9 cellular contexts compared by ENCODE assay signal in the genomic region with DNA sequence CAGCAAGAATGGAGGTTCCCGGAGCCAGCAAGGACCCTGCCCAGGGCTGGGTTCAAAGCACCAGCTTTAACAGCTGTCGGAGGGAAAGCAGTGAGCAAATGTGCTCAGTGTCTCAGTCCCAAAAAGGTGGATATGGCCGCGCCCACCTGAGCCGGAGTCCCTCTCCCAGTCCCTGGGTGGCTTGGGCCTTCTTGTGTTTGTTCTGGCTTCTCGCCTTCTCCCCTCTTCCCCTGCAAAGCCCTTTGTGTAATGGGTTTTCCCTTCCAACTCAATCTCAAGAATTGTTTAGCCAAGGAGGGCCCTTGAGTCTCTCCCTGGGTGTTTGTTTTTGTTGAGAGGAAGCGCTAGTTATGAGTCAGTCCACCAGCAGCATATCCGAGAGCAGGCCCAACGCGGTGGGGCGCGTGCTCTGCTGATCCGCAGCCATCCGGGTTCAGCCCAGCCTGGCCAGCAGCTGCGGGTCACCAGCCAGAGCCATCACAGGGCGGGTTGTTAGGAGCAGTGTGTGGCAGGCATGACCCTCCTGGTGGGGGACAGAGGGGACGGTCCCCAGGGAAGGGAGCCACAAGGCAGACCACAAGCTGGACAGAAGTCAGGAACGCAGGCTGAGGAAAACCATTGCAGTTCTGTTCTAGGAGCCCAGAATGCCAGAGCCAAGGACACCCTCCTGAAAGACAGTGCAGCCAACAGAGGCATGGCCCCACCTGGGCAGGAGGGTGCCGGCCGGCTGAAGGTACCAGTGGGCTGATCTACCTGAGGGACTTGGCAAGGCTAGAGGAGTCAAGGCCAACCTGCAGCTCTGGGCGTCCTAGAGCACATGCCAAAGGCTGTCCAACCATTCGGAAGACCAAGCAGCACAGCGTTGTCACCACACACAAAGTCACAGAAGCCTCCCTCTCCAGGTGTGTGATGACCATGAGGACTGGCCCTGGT. TPM values are rescaled to one million over a fixed set of nuclear protein-coding genes. Genes with fewer than 3 reads are reported as not detected.
DNase-seq lines count a peak whose midpoint lies in the region; ATAC-seq and TF ChIP-seq lines count a peak whose summit lies in the region.
"Had no signal": no experiment of that assay in that cellular context is flagged by ENCODE, and none has a peak within 500 bp of the region (broad histone marks: within the 10 kb centered on the region; RNA-seq: fewer than 3 reads in every experiment).

No MANE protein-coding gene starts in this region.

- H3K27me3 ChIP-seq in esophagus muscularis mucosa (no peaks in the 10 kb centered on the region), neural progenitor cell (no peaks in the 10 kb centered on the region)

- no peak overlapping the region for H2AFZ ChIP-seq in neural progenitor cell (replicated peaks)

- H3K9ac ChIP-seq in neural progenitor cell = no peak overlapping the region

- ATAC-seq in HG03135 (IDR thresholded peaks at IDR 0.05; ENCODE audit: unreplicated experiment) (no peak), GM18505 (IDR thresholded peaks at IDR 0.05; ENCODE audit: unreplicated experiment) (no peak), T-cell (replicated peaks in 1 of 4) (no peak)
- no peak for ATAC-seq in activated CD4-positive, alpha-beta T cell treated with anti-CD3 and anti-CD28 coated beads for 36 hours

- H3K27me3 Mint-ChIP-seq in neural progenitor cell (ENCODE audit: insufficient read depth, low read depth) (peaks cover 4% of the 10 kb centered on the region), T-cell (no peaks in the 10 kb centered on the region)
- H3K27me3 Mint-ChIP-seq in activated CD4-positive, alpha-beta T cell treated with anti-CD3 and anti-CD28 coated beads for 36 hours = no peaks in the 10 kb centered on the region

- H3K4me1 ChIP-seq in esophagus muscularis mucosa (peaks cover 26 to 54% (median 48%) of the 10 kb centered on the region in 4 donors), neural progenitor cell (peaks cover 7% of the 10 kb centered on the region)

- TF ChIP-seq EP300 in esophagus muscularis mucosa (IDR thresholded peaks at IDR 0.05) = no peak

- H4K20me1 ChIP-seq in neural progenitor cell (ENCODE audit: low read depth) = no peaks in the 10 kb centered on the region

- TF ChIP-seq CTCF in AG04449 (IDR thresholded peaks at IDR 0.05; ENCODE audit: insufficient read depth, low read length, missing control alignments) (no peak), esophagus muscularis mucosa (IDR thresholded peaks at IDR 0.05) (no peak), neural progenitor cell (IDR thresholded peaks at IDR 0.05) (no peak)

- 66% methylated on average over 16 of the region's 23 CpGs for WGBS in esophagus muscularis mucosa

- CTCF ChIA-PET in AG04449 (lab: Yijun Ruan, JAX) = interaction anchor here (0.7 to 5.6 kb wide), 6 partner anchors 11 to 104 kb away, joined by 3 to 21 read pairs (median 4); no protein-coding TSS in a partner anchor
- CTCF ChIA-PET in T-cell (lab: Charles Lee) = no interaction called here
- CTCF ChIA-PET in activated CD4-positive, alpha-beta T cell treated with anti-CD3 and anti-CD28 coated beads for 36 hours (lab: Charles Lee) = interaction anchor here (0.7 kb wide), 1 partner anchor 1639 kb away, joined by 4 read pairs; no protein-coding TSS in a partner anchor

- no peak overlapping the region for H3K4me2 ChIP-seq in neural progenitor cell

- POLR2A ChIA-PET in AG04449 (lab: Yijun Ruan, JAX) (interaction anchor here (0.9 to 1.0 kb wide), 2 partner anchors 100 kb away, joined by 3 to 4 read pairs; no protein-coding TSS in a partner anchor), T-cell (lab: Charles Lee) (no interaction called here)
- POLR2A ChIA-PET in activated CD4-positive, alpha-beta T cell treated with anti-CD3 and anti-CD28 coated beads for 36 hours (lab: Charles Lee) = no interaction called here

- H3K4me1 Mint-ChIP-seq in neural progenitor cell (no peaks in the 10 kb centered on the region), T-cell (peaks cover 7 to 9% (median 8%) of the 10 kb centered on the region in 3 donors)
- peaks cover 11% of the 10 kb centered on the region for H3K4me1 Mint-ChIP-seq in activated CD4-positive, alpha-beta T cell treated with anti-CD3 and anti-CD28 coated beads for 36 hours

- H3K27ac Mint-ChIP-seq in neural progenitor cell (peak overlapping the region; percentile 33), T-cell (no peak overlapping the region)
- no peak overlapping the region for H3K27ac Mint-ChIP-seq in activated CD4-positive, alpha-beta T cell treated with anti-CD3 and anti-CD28 coated beads for 36 hours

- peak overlapping the region; percentile 74 to 86 (median 81) for H3K27ac ChIP-seq in esophagus muscularis mucosa (replicated peaks in 1 of 4)
- H3K27ac ChIP-seq in neural progenitor cell = no peak overlapping the region

- no peaks in the 10 kb centered on the region for H3K79me2 ChIP-seq in neural progenitor cell (ENCODE audit: low read depth)

- H3K9me3 Mint-ChIP-seq in neural progenitor cell = peaks cover 17% of the 10 kb centered on the region
- H3K9me3 Mint-ChIP-seq in T-cell = peaks cover 4 to 11% (median 9%) of the 10 kb centered on the region in 3 donors
- peaks cover 7% of the 10 kb centered on the region for H3K9me3 Mint-ChIP-seq in activated CD4-positive, alpha-beta T cell treated with anti-CD3 and anti-CD28 coated beads for 36 hours (ENCODE audit: low read depth)

- H3K36me3 ChIP-seq in esophagus muscularis mucosa (no peaks in the 10 kb centered on the region), neural progenitor cell (peaks cover 5% of the 10 kb centered on the region)

- no peak overlapping the region for H3K4me3 ChIP-seq in AG04449 (ENCODE audit: low read depth, low read length)
- no peak overlapping the region for H3K4me3 ChIP-seq in esophagus muscularis mucosa
- H3K4me3 ChIP-seq in neural progenitor cell = no peak overlapping the region

- H3K36me3 Mint-ChIP-seq in neural progenitor cell (no peaks in the 10 kb centered on the region), T-cell (peaks cover 2% of the 10 kb centered on the region)
- H3K36me3 Mint-ChIP-seq in activated CD4-positive, alpha-beta T cell treated with anti-CD3 and anti-CD28 coated beads for 36 hours (ENCODE audit: low read depth) = peaks cover 5% of the 10 kb centered on the region

- DNase-seq in AG04449 (ENCODE audit: low read depth, low spot score) = peak; percentile 65
- DNase-seq in NCI-H510A treated with DMSO at 0.1 percent for 48 hours (lab: John Stamatoyannopoulos, UW) = peak; percentile 53
- no peak for DNase-seq in esophagus muscularis mucosa (ENCODE audit: extremely low spot score)
- DNase-seq in neural progenitor cell (ENCODE audit: low spot score) = no peak
- no peak for DNase-seq in T-cell
- no peak for DNase-seq in activated CD4-positive, alpha-beta T cell treated with anti-CD3 and anti-CD28 coated beads for 36 hours
- DNase-seq: DND-41 had no signal

- no peaks in the 10 kb centered on the region for H3K9me3 ChIP-seq in esophagus muscularis mucosa
- peaks cover 12% of the 10 kb centered on the region for H3K9me3 ChIP-seq in neural progenitor cell (ENCODE audit: low read depth)

- H3K4me3 Mint-ChIP-seq in neural progenitor cell = no peak overlapping the region
- no peak overlapping the region for H3K4me3 Mint-ChIP-seq in T-cell
- H3K4me3 Mint-ChIP-seq in activated CD4-positive, alpha-beta T cell treated with anti-CD3 and anti-CD28 coated beads for 36 hours = no peak overlapping the region

- no peaks in the 10 kb centered on the region for H3F3A ChIP-seq in neural progenitor cell (ENCODE audit: low read depth)

- no peak for TF ChIP-seq POLR2A in esophagus muscularis mucosa (IDR thresholded peaks at IDR 0.05; ENCODE audit: low read depth)
- no peak for TF ChIP-seq POLR2A in GM18505 (IDR thresholded peaks at IDR 0.05; ENCODE audit: borderline replicate concordance, extremely low read depth, insufficient read depth, insufficient read length)

- intact Hi-C loops in esophagus muscularis mucosa (cut with DNase I) = no loop called here
- intact Hi-C loops in activated CD4-positive, alpha-beta T cell treated with anti-CD3 and anti-CD28 coated beads for 36 hours (cut with DNase I, micrococcal nuclease) = no loop called here

RNA-seq across cellular contexts. Expression of a gene that starts 21.3 kb away (rescaled TPM):
- total RNA-seq in esophagus muscularis mucosa = not detected
- not detected in 2 replicates for total RNA-seq in neural progenitor cell (ENCODE audit: low replicate concordance)
- not detected for total RNA-seq in T-cell
- total RNA-seq in activated CD4-positive, alpha-beta T cell treated with anti-CD3 and anti-CD28 coated beads for 36 hours = not detected

RNA-seq across cellular contexts. Expression of a gene that starts 46.7 kb away (rescaled TPM):
- total RNA-seq in esophagus muscularis mucosa (not detected), neural progenitor cell (ENCODE audit: low replicate concordance) (not detected in 2 replicates), T-cell (not detected)
- total RNA-seq in activated CD4-positive, alpha-beta T cell treated with anti-CD3 and anti-CD28 coated beads for 36 hours = not detected

Comparison
In these comparisons a context has a peak if more than half of its experiments do, and no peak if none do; other contexts are left out.
1. DNase-seq: peak in AG04449 (single experiment) and NCI-H510A treated with DMSO at 0.1 percent for 48 hours (single experiment); none in esophagus muscularis mucosa (single experiment), neural progenitor cell (single experiment), T-cell (0 of 34) and activated CD4-positive, alpha-beta T cell treated with anti-CD3 and anti-CD28 coated beads for 36 hours (single experiment).
2. CTCF ChIA-PET loops: an anchor here in AG04449 (0.7 to 5.6 kb wide) and activated CD4-positive, alpha-beta T cell treated with anti-CD3 and anti-CD28 coated beads for 36 hours (0.7 kb wide); none called in T-cell.